In the genomic region with DNA sequence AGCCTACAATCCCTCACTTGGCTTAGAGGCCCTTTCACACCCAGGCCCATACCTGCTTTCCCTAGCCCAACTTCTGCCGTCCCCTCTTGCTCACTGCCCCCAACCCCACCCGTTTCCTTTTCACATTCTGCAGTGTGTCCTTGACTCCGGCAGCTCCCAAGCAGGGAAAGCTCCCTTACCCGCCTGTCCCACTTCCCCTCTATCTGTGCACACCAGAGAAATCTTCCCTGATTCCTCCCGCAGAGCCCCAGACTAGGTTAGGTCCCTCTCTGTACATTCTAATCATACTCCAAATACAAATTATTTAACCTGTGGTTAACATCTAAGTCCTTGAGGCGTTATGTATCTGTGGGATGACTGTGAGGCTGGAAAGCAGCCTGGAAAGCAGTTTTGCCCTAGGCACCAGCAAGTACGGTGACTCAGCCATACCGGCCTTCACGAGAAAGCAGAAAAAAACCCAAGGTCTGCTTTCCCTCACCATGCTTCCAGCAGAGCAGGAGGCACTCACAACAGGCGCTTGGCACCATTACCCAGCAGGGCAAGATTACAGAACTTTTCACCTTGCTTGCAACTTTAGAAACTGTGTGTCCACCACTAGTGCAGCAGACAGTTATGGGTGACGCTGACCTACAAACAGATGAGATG, we compare ENCODE assay signal across 8 cellular contexts. TPM values are rescaled to one million over a fixed set of nuclear protein-coding genes. Genes with fewer than 3 reads are reported as not detected.
DNase-seq lines count a peak whose midpoint lies in the region; ATAC-seq and TF ChIP-seq lines count a peak whose summit lies in the region.

No MANE protein-coding gene starts in this region.

- peaks cover 0 to 14% (median 0%) of the 10 kb centered on the region in 6 donors for H3K36me3 ChIP-seq in spleen

- H3K9me3 ChIP-seq in spleen, result no peaks in the 10 kb centered on the region

- H3K27ac ChIP-seq in foreskin keratinocyte (peak overlapping the region; percentile 46), spleen (peak overlapping the region in 7 of 8 donors; percentile 28 to 78 (median 65))

- H3K27me3 ChIP-seq in foreskin keratinocyte (no peaks in the 10 kb centered on the region), spleen (replicated peaks in 1 of 7) (no peaks in the 10 kb centered on the region)

- H3K4me3 ChIP-seq in spleen, result no peak overlapping the region

- ATAC-seq in foreskin keratinocyte (peak; percentile 90), HG03457 (IDR thresholded peaks at IDR 0.05; ENCODE audit: unreplicated experiment) (no peak)

- peaks cover 41% of the 10 kb centered on the region for H3K4me1 ChIP-seq in foreskin keratinocyte
- peaks cover 5 to 99% (median 60%) of the 10 kb centered on the region in 6 donors for H3K4me1 ChIP-seq in spleen

- TF ChIP-seq POLR2A in spleen (IDR thresholded peaks at IDR 0.05), result no peak

- 57 to 78% (median 67%) methylated on average over 11 of the region's 11 CpGs for WGBS in spleen, 5 donors

- DNase-seq in GOT3 (lab: John Stamatoyannopoulos, UW), result peak; percentile 19
- DNase-seq in SW 1271 (lab: John Stamatoyannopoulos, UW), result peak; percentile 65 to 89
- DNase-seq in foreskin keratinocyte, result peak; percentile 90 to 96
- DNase-seq in spleen, result no peak
- DNase-seq in NCI-H187 (lab: John Stamatoyannopoulos, UW), result no peak
- no peak for DNase-seq in NCI-H345 treated with DMSO at 0.1 percent for 48 hours (lab: John Stamatoyannopoulos, UW; ENCODE audit: unreplicated experiment)
- DNase-seq in DMS79 treated with DMSO at 0.1 percent for 48 hours (lab: John Stamatoyannopoulos, UW), result no peak

- TF ChIP-seq CTCF in foreskin keratinocyte (conservative IDR thresholded peaks at IDR 0.05) (no peak), spleen (IDR thresholded peaks at IDR 0.05 in 8 of 11, conservative IDR thresholded peaks at IDR 0.05 in 3 of 11) (no peak)

- intact Hi-C loops in spleen (cut with DNase I; ENCODE audit: low total_unique reads), result no loop called here

RNA-seq across cellular contexts. Expression of gene ELOVL5, which starts 22.3 kb away (rescaled TPM):
- total RNA-seq in foreskin keratinocyte, result 91.9 and 98.3 TPM in 2 replicates
- 51.2 and 59.9 TPM in 2 replicates for polyA plus RNA-seq in foreskin keratinocyte
- total RNA-seq in spleen, result 100 to 1,000 TPM in 2 of 7 donors, 10 to 100 TPM in 5; 89.3 to 113 (median 93.9) TPM
- 10 to 100 TPM; 48.8 to 65.8 (median 56.6) TPM for polyA plus RNA-seq in spleen

Comparison
In these comparisons a context has a peak if more than half of its experiments do, and no peak if none do; other contexts are left out.
1. DNase-seq: peak in GOT3 (single experiment), SW 1271 (2 of 2) and foreskin keratinocyte (2 of 2); none in spleen (single experiment), NCI-H187 (0 of 2), NCI-H345 treated with DMSO at 0.1 percent for 48 hours (single experiment) and DMS79 treated with DMSO at 0.1 percent for 48 hours (single experiment).